9 cellular contexts compared by ENCODE assay signal in genomic region chr4:136463941-136464340, GRCh38.
"Had no signal": no experiment of that assay in that cellular context is flagged by ENCODE, and none has a peak within 500 bp of the region (broad histone marks: within the 10 kb centered on the region; RNA-seq: fewer than 3 reads in every experiment).

No MANE protein-coding gene starts in this region.

- H3K4me3 ChIP-seq: GM23248, GM23338, HAP-1 had no signal

- H3K36me3 ChIP-seq: HAP-1 had no signal

- H3K27ac ChIP-seq: GM23248 had no signal

- H3K9me3 ChIP-seq: HAP-1 had no signal

- H2AFZ ChIP-seq: GM23248, GM23338 had no signal

- H3K4me1 ChIP-seq: HAP-1 had no signal

- H3K4me2 ChIP-seq: GM23338 had no signal

- ATAC-seq: GM23338, HCT116 had no signal

- DNase-seq: GM23248, GOT3, H7, H9, HCEC 1CT, HFFc6 had no signal

- H3K9ac ChIP-seq: GM23248 had no signal
